Comparison of ENCODE assay signal across 20 cellular contexts in genomic region chr2:72103690-72104089, GRCh38. TPM values are rescaled to one million over a fixed set of nuclear protein-coding genes. Genes with fewer than 3 reads are reported as not detected.
DNase-seq lines count a peak whose midpoint lies in the region; ATAC-seq and TF ChIP-seq lines count a peak whose summit lies in the region.
"Had no signal": no experiment of that assay in that cellular context is flagged by ENCODE, and none has a peak within 500 bp of the region (broad histone marks: within the 10 kb centered on the region; RNA-seq: fewer than 3 reads in every experiment).

No MANE protein-coding gene starts in this region.

- no peaks in the 10 kb centered on the region for H3K27me3 Mint-ChIP-seq in activated naive CD4-positive, alpha-beta T cell treated with anti-CD3 and anti-CD28 coated beads, Interleukin-2, amount 10 ng/mL, durations not matched to agents 7 days and 5 days
- H3K27me3 Mint-ChIP-seq in osteocyte (ENCODE audit: unreplicated experiment), result peaks cover 39% of the 10 kb centered on the region

- H3K36me3 Mint-ChIP-seq in activated naive CD4-positive, alpha-beta T cell treated with anti-CD3 and anti-CD28 coated beads, Interleukin-2, amount 10 ng/mL, durations not matched to agents 7 days and 5 days, result no peaks in the 10 kb centered on the region
- no peaks in the 10 kb centered on the region for H3K36me3 Mint-ChIP-seq in activated naive CD4-positive, alpha-beta T cell treated with anti-CD3 and anti-CD28 coated beads, Interleukin-2, amount 50 U/mL, for 72 hours
- no peaks in the 10 kb centered on the region for H3K36me3 Mint-ChIP-seq in osteocyte (ENCODE audit: unreplicated experiment)
- no peaks in the 10 kb centered on the region for H3K36me3 Mint-ChIP-seq in stimulated activated effector memory CD8-positive, alpha-beta T cell treated with anti-CD3 and anti-CD28 coated beads, Interleukin-12 subunit alpha, Interleukin-12 subunit beta, amount 100 ng/mL, for 72 hours
- H3K36me3 Mint-ChIP-seq: CD4-positive, CD25-positive, alpha-beta regulatory T cell had no signal

- no peaks in the 10 kb centered on the region for H3K4me1 Mint-ChIP-seq in activated naive CD4-positive, alpha-beta T cell treated with anti-CD3 and anti-CD28 coated beads, Interleukin-2, amount 10 ng/mL, durations not matched to agents 7 days and 5 days
- H3K4me1 Mint-ChIP-seq in osteocyte (ENCODE audit: unreplicated experiment), result peaks cover 9% of the 10 kb centered on the region
- H3K4me1 Mint-ChIP-seq in stimulated activated effector memory CD8-positive, alpha-beta T cell treated with anti-CD3 and anti-CD28 coated beads, Interleukin-12 subunit alpha, Interleukin-12 subunit beta, amount 100 ng/mL, for 72 hours, result no peaks in the 10 kb centered on the region
- H3K4me1 Mint-ChIP-seq: CD4-positive, CD25-positive, alpha-beta regulatory T cell had no signal

- H3K27ac Mint-ChIP-seq in activated naive CD4-positive, alpha-beta T cell treated with anti-CD3 and anti-CD28 coated beads, Interleukin-2, amount 10 ng/mL, durations not matched to agents 7 days and 5 days, result peak overlapping the region; percentile 56
- H3K27ac Mint-ChIP-seq in activated naive CD4-positive, alpha-beta T cell treated with anti-CD3 and anti-CD28 coated beads, Interleukin-2, amount 50 U/mL, for 72 hours, result no peak overlapping the region
- H3K27ac Mint-ChIP-seq in osteocyte (ENCODE audit: unreplicated experiment), result no peak overlapping the region
- no peak overlapping the region for H3K27ac Mint-ChIP-seq in stimulated activated effector memory CD8-positive, alpha-beta T cell treated with anti-CD3 and anti-CD28 coated beads, Interleukin-12 subunit alpha, Interleukin-12 subunit beta, amount 100 ng/mL, for 72 hours
- H3K27ac Mint-ChIP-seq: CD4-positive, CD25-positive, alpha-beta regulatory T cell; HFFc6 had no signal

- H3K4me3 Mint-ChIP-seq in activated naive CD4-positive, alpha-beta T cell treated with anti-CD3 and anti-CD28 coated beads, Interleukin-2, amount 10 ng/mL, durations not matched to agents 7 days and 5 days, result no peak overlapping the region
- H3K4me3 Mint-ChIP-seq in osteocyte (ENCODE audit: unreplicated experiment), result no peak overlapping the region
- no peak overlapping the region for H3K4me3 Mint-ChIP-seq in stimulated activated effector memory CD8-positive, alpha-beta T cell treated with anti-CD3 and anti-CD28 coated beads, Interleukin-12 subunit alpha, Interleukin-12 subunit beta, amount 100 ng/mL, for 72 hours
- H3K4me3 Mint-ChIP-seq: CD4-positive, CD25-positive, alpha-beta regulatory T cell; HFFc6 had no signal

- no peak for TF ChIP-seq CTCF in osteocyte (IDR thresholded peaks at IDR 0.05)

- peak; percentile 4 for DNase-seq in activated naive CD4-positive, alpha-beta T cell treated with anti-CD3 and anti-CD28 coated beads, Interleukin-2, amount 10 ng/mL, durations not matched to agents 7 days and 5 days
- no peak for DNase-seq in activated naive CD4-positive, alpha-beta T cell treated with anti-CD3 and anti-CD28 coated beads, Interleukin-2, amount 50 U/mL, for 72 hours (ENCODE audit: low spot score in 2 of 2)
- DNase-seq in osteocyte (ENCODE audit: extremely low spot score, unreplicated experiment) (peak; percentile 75), Kasumi-1 (lab: John Stamatoyannopoulos, UW) (no peak), D341Med (ENCODE audit: low spot score) (no peak)
- DNase-seq in stimulated activated effector memory CD8-positive, alpha-beta T cell treated with anti-CD3 and anti-CD28 coated beads, Interleukin-12 subunit alpha, Interleukin-12 subunit beta, amount 100 ng/mL, for 72 hours (ENCODE audit: low spot score in 2 of 2), result no peak
- DNase-seq: CD4-positive, CD25-positive, alpha-beta regulatory T cell; GM23248; H7; HFFc6; KBM-7; MG63; NCI-H1105 treated with DMSO at 0.1 percent for 48 hours; NCI-H146; NCI-H1930; NCI-H2107; NCI-H524 treated with DMSO at 0.1 percent for 48 hours; NCI-H774; SIG-M5 had no signal

- no peaks in the 10 kb centered on the region for H3K9me3 Mint-ChIP-seq in activated naive CD4-positive, alpha-beta T cell treated with anti-CD3 and anti-CD28 coated beads, Interleukin-2, amount 10 ng/mL, durations not matched to agents 7 days and 5 days
- H3K9me3 Mint-ChIP-seq in activated naive CD4-positive, alpha-beta T cell treated with anti-CD3 and anti-CD28 coated beads, Interleukin-2, amount 50 U/mL, for 72 hours, result no peaks in the 10 kb centered on the region
- H3K9me3 Mint-ChIP-seq in osteocyte (ENCODE audit: unreplicated experiment), result no peaks in the 10 kb centered on the region
- no peaks in the 10 kb centered on the region for H3K9me3 Mint-ChIP-seq in stimulated activated effector memory CD8-positive, alpha-beta T cell treated with anti-CD3 and anti-CD28 coated beads, Interleukin-12 subunit alpha, Interleukin-12 subunit beta, amount 100 ng/mL, for 72 hours
- H3K9me3 Mint-ChIP-seq: HFFc6 had no signal

- ATAC-seq in activated naive CD4-positive, alpha-beta T cell treated with anti-CD3 and anti-CD28 coated beads, Interleukin-2, amount 50 U/mL, for 72 hours, result no peak
- peak; percentile 16 for ATAC-seq in stimulated activated effector memory CD8-positive, alpha-beta T cell treated with anti-CD3 and anti-CD28 coated beads, Interleukin-12 subunit alpha, Interleukin-12 subunit beta, amount 100 ng/mL, for 72 hours
- no peak for ATAC-seq in GM21737 (IDR thresholded peaks at IDR 0.05; ENCODE audit: unreplicated experiment)

- CTCF ChIA-PET in activated naive CD4-positive, alpha-beta T cell treated with anti-CD3 and anti-CD28 coated beads, Interleukin-2, amount 10 ng/mL, durations not matched to agents 7 days and 5 days (lab: Charles Lee), result no interaction called here

RNA-seq across cellular contexts. Expression of gene CYP26B1, which starts 44.0 kb away (rescaled TPM):
- total RNA-seq in activated naive CD4-positive, alpha-beta T cell treated with anti-CD3 and anti-CD28 coated beads, Interleukin-2, amount 50 U/mL, for 72 hours, result under 1 TPM in 1 of 2 donors, not detected in 1; 0.06 TPM
- total RNA-seq in osteocyte, result 0.89 and 1.3 TPM in 2 replicates
- total RNA-seq: CD4-positive, CD25-positive, alpha-beta regulatory T cell had no signal

Comparison
In these comparisons a context has a peak if more than half of its experiments do, and no peak if none do; other contexts are left out.
1. DNase-seq: peak in activated naive CD4-positive, alpha-beta T cell treated with anti-CD3 and anti-CD28 coated beads, Interleukin-2, amount 10 ng/mL, durations not matched to agents 7 days and 5 days (single experiment) and osteocyte (single experiment); none in activated naive CD4-positive, alpha-beta T cell treated with anti-CD3 and anti-CD28 coated beads, Interleukin-2, amount 50 U/mL, for 72 hours (0 of 2), stimulated activated effector memory CD8-positive, alpha-beta T cell treated with anti-CD3 and anti-CD28 coated beads, Interleukin-12 subunit alpha, Interleukin-12 subunit beta, amount 100 ng/mL, for 72 hours (0 of 2), Kasumi-1 (0 of 2) and D341Med (single experiment).